1 cellular context compared by ENCODE assay signal in genomic region chr1:154463512-154463990, GRCh38.
TF ChIP-seq lines count a peak whose summit lies in the region.

No MANE protein-coding gene starts in this region.

TF ChIP-seq in GM23338, 12 proteins besides CTCF, POLR2A, EP300 and RAD21 (continued from another document):
- TF ChIP-seq ZNF462 (CRISPR knock-in tag; IDR thresholded peaks at IDR 0.05): no peak
- no peak for TF ChIP-seq CREB1 (CRISPR knock-in tag; IDR thresholded peaks at IDR 0.05; ENCODE audit: low read depth)
- no peak for TF ChIP-seq EZH2 (IDR thresholded peaks at IDR 0.05; ENCODE audit: low read depth, unreplicated experiment)
- TF ChIP-seq POLR2AphosphoS5 (IDR thresholded peaks at IDR 0.05; ENCODE audit: low read depth): no peak
